ENCODE assay signal across 8 cellular contexts in the genomic region with DNA sequence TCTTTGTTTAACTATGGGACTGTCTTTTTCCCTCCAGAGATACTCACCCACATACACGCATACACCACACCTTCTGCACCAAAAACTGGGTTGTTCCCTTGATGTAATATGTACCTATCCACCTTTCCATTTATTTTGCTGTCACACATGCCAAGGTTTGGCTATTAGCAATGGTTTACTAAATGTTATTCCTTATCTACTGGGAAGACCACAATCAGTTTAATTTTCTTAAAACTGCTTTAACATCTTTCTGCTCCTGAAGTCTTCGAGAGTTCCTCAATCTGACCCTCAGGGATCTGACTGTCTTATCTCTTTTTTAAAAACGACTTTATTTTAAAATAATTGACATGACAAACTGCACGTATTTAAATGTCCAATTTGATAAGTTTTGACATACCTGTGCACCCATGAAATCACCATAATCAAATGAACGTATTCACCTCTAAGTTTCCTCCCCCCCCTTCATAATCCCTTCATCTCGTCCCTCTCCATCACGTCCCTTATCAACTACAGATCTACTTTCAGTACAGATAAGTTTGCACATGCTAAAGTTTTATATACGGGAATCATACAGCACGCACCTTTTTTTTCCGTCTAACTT. TPM values are rescaled to one million over a fixed set of nuclear protein-coding genes. Genes with fewer than 3 reads are reported as not detected.
DNase-seq lines count a peak whose midpoint lies in the region; ATAC-seq and TF ChIP-seq lines count a peak whose summit lies in the region.

No MANE protein-coding gene starts in this region.

- H3K4me1 ChIP-seq in heart left ventricle (peaks cover 0 to 43% (median 24%) of the 10 kb centered on the region in 12 donors), iPS DF 6.9 (ENCODE audit: control insufficient read depth, insufficient read depth, low read length) (no peaks in the 10 kb centered on the region; the same call in 1 of the 2 replicates), stomach (peaks cover 22 to 45% (median 39%) of the 10 kb centered on the region in 4 donors)

- H3K36me3 ChIP-seq in heart left ventricle, result peaks cover 0 to 14% (median 7%) of the 10 kb centered on the region in 9 donors
- H3K36me3 ChIP-seq in iPS DF 6.9 (ENCODE audit: control insufficient read depth, insufficient read depth, low read length), result no peaks in the 10 kb centered on the region
- H3K36me3 ChIP-seq in stomach, result peaks cover 0 to 14% (median 6%) of the 10 kb centered on the region in 4 donors

- 43 to 54% (median 45%) methylated on average over 10 of the region's 10 CpGs for WGBS in heart left ventricle, 4 donors
- 100% methylated on average over 4 of the region's 10 CpGs for WGBS in iPS DF 6.9 (ENCODE audit: insufficient coverage, insufficient read length)
- WGBS in stomach, 5 donors, result 35 to 47% (median 39%) methylated on average over 10 of the region's 10 CpGs

- TF ChIP-seq CTCF in heart left ventricle (IDR thresholded peaks at IDR 0.05) (no peak), WI38 (IDR thresholded peaks at IDR 0.05; ENCODE audit: low read depth, low read length) (no peak), stomach (IDR thresholded peaks at IDR 0.05) (no peak)

- H3K4me3 ChIP-seq in heart left ventricle, result peak overlapping the region; percentile 40 to 98 (median 76)
- peak overlapping the region; percentile 80 for H3K4me3 ChIP-seq in WI38 (ENCODE audit: low read depth, low read length)
- H3K4me3 ChIP-seq in iPS DF 6.9 (ENCODE audit: low read length), result peak overlapping the region; percentile 85; the same call in 1 of the 2 replicates
- peak overlapping the region; percentile 72 to 97 (median 86) for H3K4me3 ChIP-seq in stomach

- intact Hi-C loops in heart left ventricle (cut with DNase I) (loop anchor here in 5 of 10 donors (2.0 to 10.0 kb wide), 3 partner anchors 77 to 80 kb away; partner anchors contain the start of gene SPPL2A (in 5 of the 5)), left ventricle myocardium superior (cut with micrococcal nuclease) (no loop called here), stomach (cut with DNase I; ENCODE audit: low total_unique reads) (no loop called here)

- DNase-seq in heart left ventricle (no peak), left ventricle myocardium superior (no peak), iPS DF 6.9 (ENCODE audit: low read depth, low spot score) (no peak), stomach (no peak), COLO829 (ENCODE audit: low spot score) (no peak)

- no peaks in the 10 kb centered on the region for H3K27me3 ChIP-seq in heart left ventricle
- H3K27me3 ChIP-seq in iPS DF 6.9 (ENCODE audit: control insufficient read depth, insufficient read depth, low read length), result no peaks in the 10 kb centered on the region
- H3K27me3 ChIP-seq in stomach, result no peaks in the 10 kb centered on the region

- H3K27ac ChIP-seq in heart left ventricle, result peak overlapping the region; percentile 87 to 99 (median 94)
- no peak overlapping the region for H3K27ac ChIP-seq in iPS DF 6.9 (ENCODE audit: low read length)
- H3K27ac ChIP-seq in stomach, result peak overlapping the region; percentile 94 to 99 (median 95)

- H3K9me3 ChIP-seq in heart left ventricle (no peaks in the 10 kb centered on the region), iPS DF 6.9 (ENCODE audit: control insufficient read depth, insufficient read depth, low read length) (no peaks in the 10 kb centered on the region), stomach (no peaks in the 10 kb centered on the region)

- TF ChIP-seq POLR2A in heart left ventricle (IDR thresholded peaks at IDR 0.05), result no peak
- no peak for TF ChIP-seq POLR2A in stomach (IDR thresholded peaks at IDR 0.05)

- no peak for TF ChIP-seq EP300 in stomach (IDR thresholded peaks at IDR 0.05)

- ATAC-seq in heart left ventricle (no peak), left ventricle myocardium superior (no peak), HG03108 (IDR thresholded peaks at IDR 0.05; ENCODE audit: unreplicated experiment) (no peak), GM19395 (IDR thresholded peaks at IDR 0.05; ENCODE audit: unreplicated experiment) (no peak)

RNA-seq across cellular contexts. Expression of gene TRPM7, which starts 0.8 kb away (rescaled TPM):
- total RNA-seq in heart left ventricle (10 to 100 TPM; 25.8 to 49.3 (median 31.0) TPM), left ventricle myocardium superior (31.4 TPM), stomach (10 to 100 TPM; 23.7 to 92.8 (median 41.6) TPM)
- polyA plus RNA-seq in heart left ventricle (10 to 100 TPM; 11.9 to 19.4 TPM), stomach (1 to 10 TPM; 4.0 to 6.3 (median 6.0) TPM)
